11 cellular contexts compared by ENCODE assay signal in genomic region chr11:114160884-114161283, GRCh38.
DNase-seq lines count a peak whose midpoint lies in the region; ATAC-seq and TF ChIP-seq lines count a peak whose summit lies in the region.
"Had no signal": no experiment of that assay in that cellular context is flagged by ENCODE, and none has a peak within 500 bp of the region (broad histone marks: within the 10 kb centered on the region; RNA-seq: fewer than 3 reads in every experiment).

No MANE protein-coding gene starts in this region.

- H3K4me1 ChIP-seq in SK-N-SH (ENCODE audit: control insufficient read depth in 1 of 2, insufficient read depth in 2 of 2, low read depth in 1 of 2, low read length in 1 of 2): peaks cover 31 to 37% of the 10 kb centered on the region in 2 experiments
- H3K4me1 ChIP-seq in mucosa of stomach (ENCODE audit: control insufficient read depth, insufficient read depth, low read length): peaks cover 44% of the 10 kb centered on the region
- peaks cover 96% of the 10 kb centered on the region for H3K4me1 ChIP-seq in suprapubic skin
- peaks cover 25% of the 10 kb centered on the region for H3K4me1 ChIP-seq in BE2C

- no peak for TF ChIP-seq RAD21 in SK-N-SH (IDR thresholded peaks at IDR 0.05; ENCODE audit: low read length)

- peaks cover 0 to 23% (median 0%) of the 10 kb centered on the region in 5 experiments for H3K9me3 Mint-ChIP-seq in brain

- peaks cover 68% of the 10 kb centered on the region for H3K27me3 ChIP-seq in SK-N-SH (ENCODE audit: insufficient read depth)
- H3K27me3 ChIP-seq in mucosa of stomach (ENCODE audit: control insufficient read depth, insufficient read depth, low read length): peaks cover 41% of the 10 kb centered on the region
- H3K27me3 ChIP-seq in suprapubic skin: no peaks in the 10 kb centered on the region
- H3K27me3 ChIP-seq in BE2C: peaks cover 7% of the 10 kb centered on the region
- H3K27me3 ChIP-seq: cardiac muscle cell had no signal

- peaks cover 9% of the 10 kb centered on the region for H3K27me3 Mint-ChIP-seq in brain

- peaks cover 92% of the 10 kb centered on the region for H3K4me1 Mint-ChIP-seq in brain

- TF ChIP-seq CTCF in SK-N-SH (IDR thresholded peaks at IDR 0.05) (no peak), brain (conservative IDR thresholded peaks at IDR 0.05) (no peak), suprapubic skin (IDR thresholded peaks at IDR 0.05) (no peak), BE2C (IDR thresholded peaks at IDR 0.05; ENCODE audit: low read depth, low read length) (no peak)

- H3K27ac ChIP-seq in SK-N-SH (ENCODE audit: low read depth in 2 of 2, low read length in 1 of 2) (no peak overlapping the region), suprapubic skin (peak overlapping the region; percentile 100)
- H3K27ac ChIP-seq: cardiac muscle cell had no signal

- peak overlapping the region; percentile 83 to 97 (median 88) for H3K27ac Mint-ChIP-seq in brain

- H3K4me2 ChIP-seq in SK-N-SH: peak overlapping the region; percentile 75; the same call in 1 of the 2 replicates

- H3K36me3 Mint-ChIP-seq in brain: no peaks in the 10 kb centered on the region

- TF ChIP-seq EP300 in SK-N-SH (IDR thresholded peaks at IDR 0.05; ENCODE audit: borderline replicate concordance in 1 of 2, low read depth in 1 of 2, low read length in 1 of 2): no peak
- no peak for TF ChIP-seq EP300 in suprapubic skin (IDR thresholded peaks at IDR 0.05)

- peak overlapping the region in 4 of 5 experiments; percentile 30 to 73 (median 66) for H3K4me3 Mint-ChIP-seq in brain

- ATAC-seq in SK-N-SH treated with all-trans-retinoic acid at 6 μM for 48 hours: no peak

- no peaks in the 10 kb centered on the region for H3K9me2 ChIP-seq in SK-N-SH

- H3K9me3 ChIP-seq in SK-N-SH (no peaks in the 10 kb centered on the region), mucosa of stomach (ENCODE audit: control insufficient read depth, low read length) (no peaks in the 10 kb centered on the region), suprapubic skin (no peaks in the 10 kb centered on the region), BE2C (no peaks in the 10 kb centered on the region)
- H3K9me3 ChIP-seq: A549 had no signal

- H3F3A ChIP-seq in SK-N-SH (replicated peaks; ENCODE audit: insufficient read depth): peaks cover 5% of the 10 kb centered on the region

- 88% methylated on average over 5 of the region's 5 CpGs for WGBS in SK-N-SH (ENCODE audit: low lambda C conversion rate)
- 64% methylated on average over 5 of the region's 5 CpGs for WGBS in suprapubic skin

- H2AFZ ChIP-seq in SK-N-SH (ENCODE audit: low read depth): no peak overlapping the region

- H3K9ac ChIP-seq in SK-N-SH: no peak overlapping the region
- H3K9ac ChIP-seq in mucosa of stomach (ENCODE audit: low read length): peak overlapping the region; percentile 49

- TF ChIP-seq POLR2A in suprapubic skin (IDR thresholded peaks at IDR 0.05): no peak

- POLR2A ChIA-PET in SK-N-SH (lab: Yijun Ruan, JAX): no interaction called here

- no peak for DNase-seq in SK-N-SH
- no peak for DNase-seq in suprapubic skin (ENCODE audit: low spot score in 2 of 2)
- no peak for DNase-seq in midbrain (lab: John Stamatoyannopoulos, UW)
- DNase-seq in NCI-H1694 (lab: John Stamatoyannopoulos, UW): no peak
- no peak for DNase-seq in BE2C
- DNase-seq: left colon had no signal

- peaks cover 36% of the 10 kb centered on the region for H4K20me1 ChIP-seq in SK-N-SH (ENCODE audit: insufficient read depth)

- H3K4me3 ChIP-seq in SK-N-SH (ENCODE audit: low read depth in 2 of 2, low read length in 1 of 2) (no peak overlapping the region), mucosa of stomach (ENCODE audit: low read length) (no peak overlapping the region), suprapubic skin (peak overlapping the region; percentile 20), BE2C (ENCODE audit: low read depth, low read length) (no peak overlapping the region)
- H3K4me3 ChIP-seq: A549, cardiac muscle cell had no signal

- H3K36me3 ChIP-seq in SK-N-SH (replicated peaks in 1 of 2; ENCODE audit: control insufficient read depth in 1 of 2, insufficient read depth in 2 of 2, low read length in 1 of 2) (no peaks in the 10 kb centered on the region), mucosa of stomach (ENCODE audit: control insufficient read depth, insufficient read depth, low read length) (no peaks in the 10 kb centered on the region), suprapubic skin (peaks cover 28% of the 10 kb centered on the region), BE2C (no peaks in the 10 kb centered on the region)
- H3K36me3 ChIP-seq: cardiac muscle cell had no signal

- CTCF ChIA-PET in SK-N-SH (lab: Yijun Ruan, JAX): interaction anchor here (0.7 to 7.8 kb wide), 4 partner anchors 22 to 810 kb away, joined by 3 to 47 read pairs (median 6); no protein-coding TSS in a partner anchor

- no peaks in the 10 kb centered on the region for H3K79me2 ChIP-seq in SK-N-SH (ENCODE audit: insufficient read depth)

TF ChIP-seq in SK-N-SH, 30 proteins besides CTCF, POLR2A, EP300 and RAD21:
- no peak for TF ChIP-seq FOXM1 (IDR thresholded peaks at IDR 0.05; ENCODE audit: low read depth)
- no peak for TF ChIP-seq JUND (IDR thresholded peaks at IDR 0.05)
- no peak for TF ChIP-seq GABPA (IDR thresholded peaks at IDR 0.05; ENCODE audit: low read depth)
- no peak for TF ChIP-seq MEF2A (IDR thresholded peaks at IDR 0.05; ENCODE audit: borderline replicate concordance, low read depth)
- TF ChIP-seq CHD2 (IDR thresholded peaks at IDR 0.05; ENCODE audit: low read length, partially characterized antibody): no peak
- no peak for TF ChIP-seq RXRA (IDR thresholded peaks at IDR 0.05; ENCODE audit: borderline replicate concordance, low read depth)
- no peak for TF ChIP-seq SMC3 (IDR thresholded peaks at IDR 0.05; ENCODE audit: low read depth, low read length)
TF ChIP-seq in SK-N-SH: peak in this region for 0.

TF ChIP-seq in SK-N-SH treated with all-trans-retinoic acid at 6 μM for 48 hours, 23 proteins besides CTCF, POLR2A, EP300 and RAD21:
- TF ChIP-seq ZNF565 (CRISPR knock-in tag; conservative IDR thresholded peaks at IDR 0.05; ENCODE audit: low read depth): no peak
- TF ChIP-seq PPARA (CRISPR knock-in tag; IDR thresholded peaks at IDR 0.05; ENCODE audit: borderline replicate concordance): no peak
- no peak for TF ChIP-seq TCF4 (CRISPR knock-in tag; IDR thresholded peaks at IDR 0.05; ENCODE audit: borderline replicate concordance)
- TF ChIP-seq RARB (CRISPR knock-in tag; IDR thresholded peaks at IDR 0.05): no peak
- no peak for TF ChIP-seq OSR1 (CRISPR knock-in tag; IDR thresholded peaks at IDR 0.05)
- no peak for TF ChIP-seq GLIS3 (CRISPR knock-in tag; IDR thresholded peaks at IDR 0.05)
- no peak for TF ChIP-seq ESRRG (CRISPR knock-in tag; IDR thresholded peaks at IDR 0.05)
- no peak for TF ChIP-seq ZFP30 (CRISPR knock-in tag; IDR thresholded peaks at IDR 0.05)
TF ChIP-seq in SK-N-SH treated with all-trans-retinoic acid at 6 μM for 48 hours: peak in this region for 0.
